34 cellular contexts compared by ENCODE assay signal in the genomic region with DNA sequence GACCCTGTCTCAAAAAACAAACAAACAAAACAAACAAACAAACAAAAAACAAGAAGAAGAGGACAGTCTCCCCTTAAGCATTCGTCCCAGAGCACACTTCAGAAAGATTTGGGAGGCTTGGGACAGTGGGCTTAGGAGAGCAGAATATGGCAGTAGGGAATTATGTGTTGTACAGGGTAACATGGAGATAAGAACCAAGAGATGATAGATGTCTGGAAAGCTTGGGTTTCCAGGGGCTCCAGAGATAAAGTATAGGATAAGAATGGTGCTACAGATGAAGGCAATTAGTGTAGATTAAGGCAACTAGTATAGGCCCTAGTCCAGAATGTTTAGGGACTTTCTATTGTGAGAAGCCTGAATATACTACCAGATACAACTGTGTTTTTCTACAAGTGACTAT.
DNase-seq lines count a peak whose midpoint lies in the region; ATAC-seq, FAIRE-seq and TF ChIP-seq lines count a peak whose summit lies in the region.
"Had no signal": no experiment of that assay in that cellular context is flagged by ENCODE, and none has a peak within 500 bp of the region (broad histone marks: within the 10 kb centered on the region; RNA-seq: fewer than 3 reads in every experiment).

No MANE protein-coding gene starts in this region.

- H3K9ac ChIP-seq in SK-N-SH (no peak overlapping the region), astrocyte (ENCODE audit: low read length) (no peak overlapping the region)
- H3K9ac ChIP-seq: BLaER1; BLaER1 treated with 17β-estradiol and CSF1 and Interleukin-3, amounts not matched to agents 10 nM and 100 nM had no signal

- H3F3A ChIP-seq in SK-N-SH (replicated peaks; ENCODE audit: insufficient read depth), result no peaks in the 10 kb centered on the region

- no peaks in the 10 kb centered on the region for H3K4me1 Mint-ChIP-seq in astrocyte (ENCODE audit: low read depth, unreplicated experiment)
- H3K4me1 Mint-ChIP-seq: B cell; CD14-positive monocyte; CD4-positive, alpha-beta memory T cell; CD4-positive, CD25-positive, alpha-beta regulatory T cell; CD8-positive, alpha-beta memory T cell had no signal

- POLR2A ChIA-PET in SK-N-SH (lab: Yijun Ruan, JAX), result no interaction called here

- H3K9me3 ChIP-seq in SK-N-SH (no peaks in the 10 kb centered on the region), astrocyte (ENCODE audit: insufficient read depth, low read depth, low read length) (no peaks in the 10 kb centered on the region)
- H3K9me3 ChIP-seq: A549, BE2C, BLaER1, Caco-2 had no signal

- peak; percentile 60 for FAIRE-seq in astrocyte (lab: Jason Lieb, UNC)
- FAIRE-seq: A204.1, A549, D721Med had no signal

- TF ChIP-seq RAD21 in SK-N-SH (IDR thresholded peaks at IDR 0.05; ENCODE audit: low read length), result no peak

- H3K4me2 ChIP-seq in SK-N-SH (no peak overlapping the region), astrocyte (ENCODE audit: low read length) (no peak overlapping the region)
- H3K4me2 ChIP-seq: A549; BLaER1; BLaER1 treated with 17β-estradiol and CSF1 and Interleukin-3, amounts not matched to agents 10 nM and 100 nM had no signal

- CTCF ChIA-PET in SK-N-SH (lab: Yijun Ruan, JAX), result no interaction called here

- no peaks in the 10 kb centered on the region for H3K27me3 ChIP-seq in SK-N-SH (ENCODE audit: insufficient read depth)
- no peaks in the 10 kb centered on the region for H3K27me3 ChIP-seq in astrocyte (ENCODE audit: insufficient read depth, low read length)
- H3K27me3 ChIP-seq: BE2C; BLaER1; BLaER1 treated with 17β-estradiol and CSF1 and Interleukin-3, amounts not matched to agents 10 nM and 100 nM had no signal

- DNase-seq in SK-N-SH (peak; percentile 44), SK-N-DZ (ENCODE audit: low spot score) (peak; percentile 58), astrocyte (ENCODE audit: low read depth) (no peak), DMS79 (lab: John Stamatoyannopoulos, UW) (no peak)
- DNase-seq: 8988T; ACHN; AML-193; BE2C; C1 segment of cervical spinal cord; Caco-2; Calu3; CD4-positive, alpha-beta memory T cell; CD4-positive, alpha-beta T cell; CD4-positive, CD25-positive, alpha-beta regulatory T cell; CD8-positive, alpha-beta memory T cell; CD8-positive, alpha-beta T cell; COR-L47; DMS 273 treated with DMSO at 0.1 percent for 48 hours; DMS153; DMS53; DMS79 treated with DMSO at 0.1 percent for 48 hours; DND-41; EL had no signal

- H3K4me3 Mint-ChIP-seq in astrocyte (ENCODE audit: unreplicated experiment), result no peak overlapping the region
- H3K4me3 Mint-ChIP-seq: B cell; CD14-positive monocyte; CD4-positive, alpha-beta memory T cell; CD4-positive, alpha-beta T cell; CD4-positive, CD25-positive, alpha-beta regulatory T cell; CD8-positive, alpha-beta memory T cell; CD8-positive, alpha-beta T cell had no signal

- no peaks in the 10 kb centered on the region for H4K20me1 ChIP-seq in SK-N-SH (ENCODE audit: insufficient read depth)
- H4K20me1 ChIP-seq in astrocyte (ENCODE audit: insufficient read depth, low read length), result no peaks in the 10 kb centered on the region
- H4K20me1 ChIP-seq: BLaER1; BLaER1 treated with 17β-estradiol and CSF1 and Interleukin-3, amounts not matched to agents 10 nM and 100 nM had no signal

- 49% methylated on average over 1 of the region's 1 CpG for WGBS in SK-N-SH (ENCODE audit: low lambda C conversion rate)

- no peaks in the 10 kb centered on the region for H3K36me3 Mint-ChIP-seq in astrocyte (ENCODE audit: low read depth, unreplicated experiment)
- H3K36me3 Mint-ChIP-seq: CD14-positive monocyte; CD4-positive, alpha-beta memory T cell; CD4-positive, CD25-positive, alpha-beta regulatory T cell; CD8-positive, alpha-beta memory T cell; CD8-positive, alpha-beta T cell had no signal

- no peak overlapping the region for H3K27ac Mint-ChIP-seq in astrocyte (ENCODE audit: unreplicated experiment)
- H3K27ac Mint-ChIP-seq: B cell; CD14-positive monocyte; CD4-positive, alpha-beta memory T cell; CD4-positive, alpha-beta T cell; CD4-positive, CD25-positive, alpha-beta regulatory T cell; CD8-positive, alpha-beta memory T cell; CD8-positive, alpha-beta T cell had no signal

- no peaks in the 10 kb centered on the region for H3K27me3 Mint-ChIP-seq in astrocyte (ENCODE audit: low read depth, unreplicated experiment)
- H3K27me3 Mint-ChIP-seq: B cell; CD4-positive, alpha-beta memory T cell; CD4-positive, alpha-beta T cell; CD4-positive, CD25-positive, alpha-beta regulatory T cell; CD8-positive, alpha-beta memory T cell had no signal

- peaks cover 10% of the 10 kb centered on the region for H3K9me3 Mint-ChIP-seq in astrocyte (ENCODE audit: unreplicated experiment)

- H3K4me1 ChIP-seq in SK-N-SH (ENCODE audit: control insufficient read depth in 1 of 2, insufficient read depth in 2 of 2, low read depth in 1 of 2, low read length in 1 of 2) (peaks cover 0 to 3% of the 10 kb centered on the region in 2 experiments; a peak in 1 of 4 replicates), astrocyte (ENCODE audit: insufficient read depth, low read length) (no peaks in the 10 kb centered on the region)
- H3K4me1 ChIP-seq: Caco-2 had no signal

- peak in 1 of 2 experiments; percentile 45; a peak in 1 of 4 replicates for TF ChIP-seq EP300 in SK-N-SH (IDR thresholded peaks at IDR 0.05; ENCODE audit: borderline replicate concordance in 1 of 2, low read depth in 1 of 2, low read length in 1 of 2)

- H2AFZ ChIP-seq in SK-N-SH (ENCODE audit: low read depth) (no peak overlapping the region), astrocyte (ENCODE audit: low read depth, low read length) (no peak overlapping the region)

- H3K36me3 ChIP-seq in SK-N-SH (replicated peaks in 1 of 2; ENCODE audit: control insufficient read depth in 1 of 2, insufficient read depth in 2 of 2, low read length in 1 of 2), result no peaks in the 10 kb centered on the region
- H3K36me3 ChIP-seq in astrocyte (ENCODE audit: insufficient read depth, low read length), result no peaks in the 10 kb centered on the region
- H3K36me3 ChIP-seq: BE2C; BLaER1; BLaER1 treated with 17β-estradiol and CSF1 and Interleukin-3, amounts not matched to agents 10 nM and 100 nM had no signal

- no peaks in the 10 kb centered on the region for H3K9me2 ChIP-seq in SK-N-SH

- no peak for ATAC-seq in SK-N-SH treated with all-trans-retinoic acid at 6 μM for 48 hours
- no peak for ATAC-seq in GM21529 (IDR thresholded peaks at IDR 0.05; ENCODE audit: unreplicated experiment)
- ATAC-seq: A549; CD8-positive, alpha-beta T cell had no signal

- TF ChIP-seq CTCF in SK-N-SH (IDR thresholded peaks at IDR 0.05), result no peak
- no peak for TF ChIP-seq CTCF in astrocyte (IDR thresholded peaks at IDR 0.05; ENCODE audit: insufficient read depth, low read depth, low read length)

- no peak overlapping the region for H3K4me3 ChIP-seq in SK-N-SH (ENCODE audit: low read depth in 2 of 2, low read length in 1 of 2)
- H3K4me3 ChIP-seq in astrocyte (ENCODE audit: insufficient read depth, low read depth, low read length), result no peak overlapping the region
- H3K4me3 ChIP-seq: A549; BLaER1; BLaER1 treated with 17β-estradiol and CSF1 and Interleukin-3, amounts not matched to agents 10 nM and 100 nM had no signal

- no peaks in the 10 kb centered on the region for H3K79me2 ChIP-seq in SK-N-SH (ENCODE audit: insufficient read depth)
- no peaks in the 10 kb centered on the region for H3K79me2 ChIP-seq in astrocyte (ENCODE audit: insufficient read depth, low read length)

- H3K27ac ChIP-seq in SK-N-SH (ENCODE audit: low read depth in 2 of 2, low read length in 1 of 2), result peak overlapping the region in 1 of 2 experiments; percentile 4; a peak in 1 of 4 replicates
- no peak overlapping the region for H3K27ac ChIP-seq in astrocyte (ENCODE audit: low read depth, low read length)
- H3K27ac ChIP-seq: 22Rv1; A549; BLaER1; BLaER1 treated with 17β-estradiol and CSF1 and Interleukin-3, amounts not matched to agents 10 nM and 100 nM; C4-2B had no signal

TF ChIP-seq in SK-N-SH, 30 proteins besides CTCF, POLR2A, EP300 and RAD21:
- peak; percentile 56 for TF ChIP-seq GATA2 (CRISPR knock-in tag; IDR thresholded peaks at IDR 0.05)
- no peak for TF ChIP-seq RCOR1 (IDR thresholded peaks at IDR 0.05; ENCODE audit: low read length)

TF ChIP-seq in SK-N-SH treated with all-trans-retinoic acid at 6 μM for 48 hours, 23 proteins besides CTCF, POLR2A, EP300 and RAD21 (continues in another document):
- no peak for TF ChIP-seq RARB (CRISPR knock-in tag; IDR thresholded peaks at IDR 0.05)
- TF ChIP-seq, protein P1, sequence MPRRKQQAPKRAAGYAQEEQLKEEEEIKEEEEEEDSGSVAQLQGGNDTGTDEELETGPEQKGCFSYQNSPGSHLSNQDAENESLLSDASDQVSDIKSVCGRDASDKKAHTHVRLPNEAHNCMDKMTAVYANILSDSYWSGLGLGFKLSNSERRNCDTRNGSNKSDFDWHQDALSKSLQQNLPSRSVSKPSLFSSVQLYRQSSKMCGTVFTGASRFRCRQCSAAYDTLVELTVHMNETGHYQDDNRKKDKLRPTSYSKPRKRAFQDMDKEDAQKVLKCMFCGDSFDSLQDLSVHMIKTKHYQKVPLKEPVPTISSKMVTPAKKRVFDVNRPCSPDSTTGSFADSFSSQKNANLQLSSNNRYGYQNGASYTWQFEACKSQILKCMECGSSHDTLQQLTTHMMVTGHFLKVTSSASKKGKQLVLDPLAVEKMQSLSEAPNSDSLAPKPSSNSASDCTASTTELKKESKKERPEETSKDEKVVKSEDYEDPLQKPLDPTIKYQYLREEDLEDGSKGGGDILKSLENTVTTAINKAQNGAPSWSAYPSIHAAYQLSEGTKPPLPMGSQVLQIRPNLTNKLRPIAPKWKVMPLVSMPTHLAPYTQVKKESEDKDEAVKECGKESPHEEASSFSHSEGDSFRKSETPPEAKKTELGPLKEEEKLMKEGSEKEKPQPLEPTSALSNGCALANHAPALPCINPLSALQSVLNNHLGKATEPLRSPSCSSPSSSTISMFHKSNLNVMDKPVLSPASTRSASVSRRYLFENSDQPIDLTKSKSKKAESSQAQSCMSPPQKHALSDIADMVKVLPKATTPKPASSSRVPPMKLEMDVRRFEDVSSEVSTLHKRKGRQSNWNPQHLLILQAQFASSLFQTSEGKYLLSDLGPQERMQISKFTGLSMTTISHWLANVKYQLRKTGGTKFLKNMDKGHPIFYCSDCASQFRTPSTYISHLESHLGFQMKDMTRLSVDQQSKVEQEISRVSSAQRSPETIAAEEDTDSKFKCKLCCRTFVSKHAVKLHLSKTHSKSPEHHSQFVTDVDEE (CRISPR knock-in tag; IDR thresholded peaks at IDR 0.05), result no peak
- TF ChIP-seq ZNF8 (CRISPR knock-in tag; IDR thresholded peaks at IDR 0.05), result no peak
- no peak for TF ChIP-seq CSDC2 (CRISPR knock-in tag; IDR thresholded peaks at IDR 0.05)
- no peak for TF ChIP-seq ZFP3 (CRISPR knock-in tag; IDR thresholded peaks at IDR 0.05)
- TF ChIP-seq GLIS3 (CRISPR knock-in tag; IDR thresholded peaks at IDR 0.05), result no peak
- no peak for TF ChIP-seq ESRRG (CRISPR knock-in tag; IDR thresholded peaks at IDR 0.05)

Comparison
In these comparisons a context has a peak if more than half of its experiments do, and no peak if none do; other contexts are left out.
1. DNase-seq: peak in SK-N-SH (single experiment) and SK-N-DZ (single experiment); none in astrocyte (single experiment) and DMS79 (single experiment).